In the genomic region with DNA sequence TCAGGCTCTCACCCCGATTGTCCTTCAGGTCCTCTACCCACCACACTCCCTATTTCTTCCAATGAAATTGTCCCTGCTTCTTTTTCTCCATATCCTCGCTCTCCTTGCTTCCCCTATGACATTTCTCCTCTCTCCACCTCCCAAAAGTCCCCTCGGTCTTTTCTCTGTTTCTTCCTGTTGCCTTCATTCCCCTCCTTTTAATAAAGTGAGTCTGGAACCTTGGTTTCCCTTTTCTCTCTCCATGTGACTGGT, we compare ENCODE assay signal across 1 cellular context.
TF ChIP-seq lines count a peak whose summit lies in the region.

No MANE protein-coding gene starts in this region.

TF ChIP-seq in IMR-90, 13 proteins besides CTCF, POLR2A, EP300 and RAD21 (continued from another document):
- TF ChIP-seq NFE2L2 (IDR thresholded peaks at IDR 0.05; ENCODE audit: low read depth, low read length): no peak
- TF ChIP-seq, protein P1, sequence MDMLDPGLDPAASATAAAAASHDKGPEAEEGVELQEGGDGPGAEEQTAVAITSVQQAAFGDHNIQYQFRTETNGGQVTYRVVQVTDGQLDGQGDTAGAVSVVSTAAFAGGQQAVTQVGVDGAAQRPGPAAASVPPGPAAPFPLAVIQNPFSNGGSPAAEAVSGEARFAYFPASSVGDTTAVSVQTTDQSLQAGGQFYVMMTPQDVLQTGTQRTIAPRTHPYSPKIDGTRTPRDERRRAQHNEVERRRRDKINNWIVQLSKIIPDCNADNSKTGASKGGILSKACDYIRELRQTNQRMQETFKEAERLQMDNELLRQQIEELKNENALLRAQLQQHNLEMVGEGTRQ (IDR thresholded peaks at IDR 0.05; ENCODE audit: low read depth, low read length): no peak
- no peak for TF ChIP-seq SMC3 (IDR thresholded peaks at IDR 0.05; ENCODE audit: low read depth, low read length)
- no peak for TF ChIP-seq MAFK (IDR thresholded peaks at IDR 0.05; ENCODE audit: low read depth, low read length)
- no peak for TF ChIP-seq CHD1 (IDR thresholded peaks at IDR 0.05; ENCODE audit: low read depth, low read length)
- no peak for TF ChIP-seq BHLHE40 (IDR thresholded peaks at IDR 0.05; ENCODE audit: low read depth, low read length)
- no peak for TF ChIP-seq FOS (IDR thresholded peaks at IDR 0.05; ENCODE audit: low read depth, low read length)
- TF ChIP-seq RFX5 (IDR thresholded peaks at IDR 0.05; ENCODE audit: low read depth, low read length): no peak
